Comparison of ENCODE assay signal across 24 cellular contexts in genomic region chr10:77474939-77475338, GRCh38.
"Had no signal": no experiment of that assay in that cellular context is flagged by ENCODE, and none has a peak within 500 bp of the region (broad histone marks: within the 10 kb centered on the region; RNA-seq: fewer than 3 reads in every experiment).

No MANE protein-coding gene starts in this region.

- H3K9me3 Mint-ChIP-seq: mesothelial cell of epicardium, naive B cell had no signal

- DNase-seq: dermis blood vessel endothelial cell; dorsolateral prefrontal cortex; effector CD4-positive, alpha-beta T cell; effector memory CD4-positive, alpha-beta T cell; foreskin keratinocyte; glutamatergic neuron; head of caudate nucleus; heart right ventricle; hippocampal formation; left cardiac atrium; left lung; left ventricle myocardium superior; lower lobe of right lung; mesenchymal stem cell; naive B cell had no signal

- H3K4me3 ChIP-seq: coronary artery, dorsolateral prefrontal cortex, esophagus muscularis mucosa, heart right ventricle, left lung, lower lobe of right lung, mucosa of descending colon had no signal

- H3K27ac ChIP-seq: coronary artery, dorsolateral prefrontal cortex, foreskin keratinocyte, heart right ventricle, left lung, lower lobe of right lung had no signal

- H3K36me3 ChIP-seq: esophagus muscularis mucosa, heart right ventricle, left lung, lower lobe of right lung had no signal

- H3K27me3 Mint-ChIP-seq: naive B cell had no signal

- H3K9me3 ChIP-seq: esophagus muscularis mucosa, heart right ventricle, left lung, lower lobe of right lung, mucosa of descending colon had no signal

- H3K4me1 Mint-ChIP-seq: naive B cell had no signal

- H3K27me3 ChIP-seq: dorsolateral prefrontal cortex, esophagus muscularis mucosa, foreskin keratinocyte, left lung had no signal

- ATAC-seq: foreskin keratinocyte, heart right ventricle, left cardiac atrium, left lung, left ventricle myocardium superior, lower lobe of right lung had no signal

- H3K27ac Mint-ChIP-seq: mesothelial cell of epicardium, naive B cell had no signal

- H3K4me1 ChIP-seq: heart right ventricle, left lung, lower lobe of right lung had no signal

- H3K36me3 Mint-ChIP-seq: mesothelial cell of epicardium, naive B cell had no signal

- H3K4me3 Mint-ChIP-seq: mesothelial cell of epicardium had no signal

- FAIRE-seq: colon, endothelial cell of umbilical vein, frontal cortex, islet of Langerhans, keratinocyte had no signal
